In the genomic region with DNA sequence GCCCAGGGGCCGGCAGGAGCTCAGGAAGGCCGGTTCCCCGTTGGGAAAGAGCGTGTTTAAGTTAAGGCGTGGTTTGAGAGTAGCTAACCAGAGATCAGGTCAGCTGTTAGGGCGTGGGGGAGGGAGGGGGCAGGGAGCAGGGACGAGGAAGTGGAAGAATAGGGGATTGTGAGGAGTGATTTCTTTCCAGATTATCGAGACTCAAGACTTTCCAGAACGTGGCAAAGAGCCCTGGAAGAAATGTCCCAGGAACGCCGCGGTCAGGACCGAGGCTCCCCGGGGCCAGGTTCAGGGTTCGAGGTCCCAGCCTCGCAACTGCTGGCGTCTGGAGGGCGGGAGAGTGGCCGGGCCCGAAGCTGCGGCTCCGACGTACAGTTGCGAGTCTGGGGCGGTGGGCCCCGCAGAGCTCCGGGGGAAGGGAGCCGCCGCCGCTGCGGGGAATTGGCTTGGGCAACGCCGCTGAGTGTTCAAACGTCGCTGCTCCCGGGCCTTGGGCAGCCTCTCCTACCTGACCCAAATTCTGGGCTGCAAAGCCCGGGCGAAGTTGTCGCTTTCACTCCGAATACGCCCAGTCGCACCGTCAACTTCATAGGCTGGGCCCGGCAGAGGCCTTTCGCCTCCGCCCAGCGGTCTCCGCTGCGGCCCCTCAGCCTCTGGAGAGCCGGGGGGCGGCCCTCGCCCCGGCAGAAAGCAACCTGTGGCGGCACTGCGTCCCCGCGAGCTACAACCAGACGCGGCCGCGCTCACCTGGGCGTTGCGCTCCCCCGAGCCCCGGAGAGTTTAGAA, we compare ENCODE assay signal across 9 cellular contexts. TPM values are rescaled to one million over a fixed set of nuclear protein-coding genes. Genes with fewer than 3 reads are reported as not detected.
DNase-seq lines count a peak whose midpoint lies in the region; ATAC-seq and TF ChIP-seq lines count a peak whose summit lies in the region.
"Had no signal": no experiment of that assay in that cellular context is flagged by ENCODE, and none has a peak within 500 bp of the region (broad histone marks: within the 10 kb centered on the region; RNA-seq: fewer than 3 reads in every experiment).

No MANE protein-coding gene starts in this region.

- POLR2A ChIA-PET in T-cell (lab: Charles Lee) = no interaction called here

- H3K9me3 Mint-ChIP-seq in T-cell = no peaks in the 10 kb centered on the region

- no peak for TF ChIP-seq EP300 in sigmoid colon (IDR thresholded peaks at IDR 0.05)

- peak; percentile 28 to 56 (median 47) for ATAC-seq in T-cell (replicated peaks in 1 of 4)
- ATAC-seq in heart right ventricle = peak in 6 of 8 donors; percentile 14 to 50 (median 34)
- no peak for ATAC-seq in HG03175 (IDR thresholded peaks at IDR 0.05; ENCODE audit: unreplicated experiment)

- peaks cover 28 to 37% (median 28%) of the 10 kb centered on the region in 3 donors for H3K4me1 Mint-ChIP-seq in T-cell

- H3K27me3 ChIP-seq in heart right ventricle = peaks cover 59 to 86% (median 84%) of the 10 kb centered on the region in 7 donors
- peaks cover 47 to 79% (median 72%) of the 10 kb centered on the region in 3 donors for H3K27me3 ChIP-seq in sigmoid colon

- H3K36me3 Mint-ChIP-seq in T-cell = peaks cover 25% of the 10 kb centered on the region

- H3K36me3 ChIP-seq in heart right ventricle (peaks cover 0 to 9% (median 0%) of the 10 kb centered on the region in 9 donors), sigmoid colon (no peaks in the 10 kb centered on the region)

- no peak for TF ChIP-seq CTCF in heart right ventricle (IDR thresholded peaks at IDR 0.05)
- TF ChIP-seq CTCF in sigmoid colon (IDR thresholded peaks at IDR 0.05) = no peak

- H3K4me1 ChIP-seq in heart right ventricle = peaks cover 16 to 46% (median 40%) of the 10 kb centered on the region in 9 donors
- H3K4me1 ChIP-seq in sigmoid colon = peaks cover 0 to 35% (median 26%) of the 10 kb centered on the region in 4 donors

- WGBS in heart right ventricle, 2 donors = 3 to 5% methylated on average over 62 to 65 of the region's 65 CpGs
- WGBS in sigmoid colon, 2 donors = 1 to 4% methylated on average over 65 of the region's 65 CpGs

- peak; percentile 25 for DNase-seq in NCI-H146 (lab: John Stamatoyannopoulos, UW)
- no peak for DNase-seq in NCI-H146 treated with DMSO at 0.1 percent for 48 hours (lab: John Stamatoyannopoulos, UW; ENCODE audit: unreplicated experiment)
- peak in 3 of 34 experiments; percentile 10 to 24 (median 10) for DNase-seq in T-cell
- no peak for DNase-seq in heart right ventricle
- DNase-seq in sigmoid colon = peak; percentile 76
- no peak for DNase-seq in inferior parietal cortex (ENCODE audit: extremely low spot score)
- DNase-seq in OCI-M2 (lab: John Stamatoyannopoulos, UW; ENCODE audit: unreplicated experiment) = no peak

- H3K9me3 ChIP-seq in heart right ventricle = no peaks in the 10 kb centered on the region
- H3K9me3 ChIP-seq in sigmoid colon = no peaks in the 10 kb centered on the region

- H3K4me3 Mint-ChIP-seq in T-cell = peak overlapping the region; percentile 60 to 75 (median 63)

- H3K27ac Mint-ChIP-seq in T-cell = peak overlapping the region in 1 of 2 donors; percentile 36

- H3K4me3 ChIP-seq in heart right ventricle (peak overlapping the region in 8 of 10 donors; percentile 18 to 52 (median 46)), sigmoid colon (peak overlapping the region; percentile 28 to 53 (median 47))

- TF ChIP-seq POLR2A in sigmoid colon (IDR thresholded peaks at IDR 0.05) = no peak

- no peak overlapping the region for H3K27ac ChIP-seq in heart right ventricle
- H3K27ac ChIP-seq in sigmoid colon = peak overlapping the region; percentile 65 to 76 (median 68)
- H3K27ac ChIP-seq: C4-2B had no signal

- CTCF ChIA-PET in T-cell (lab: Charles Lee) = no interaction called here

- intact Hi-C loops in heart right ventricle (cut with DNase I) = no loop called here
- intact Hi-C loops in sigmoid colon (cut with DNase I) = no loop called here

- H3K27me3 Mint-ChIP-seq in T-cell = peaks cover 44 to 59% of the 10 kb centered on the region in 2 donors

RNA-seq across cellular contexts. Expression of gene ISL2, which starts 9.5 kb away (rescaled TPM):
- total RNA-seq in T-cell = under 1 TPM in 3 of 5 donors, not detected in 2; 0.23 to 0.44 (median 0.26) TPM
- total RNA-seq in heart right ventricle = under 1 TPM in 1 of 10 donors, not detected in 9; 0.16 TPM
- not detected for polyA plus RNA-seq in heart right ventricle
- total RNA-seq in sigmoid colon = 1 to 10 TPM; 2.2 to 6.4 (median 2.8) TPM
- 1 to 10 TPM in 1 of 3 donors, under 1 TPM in 1, not detected in 1; 0.52 to 2.4 TPM for polyA plus RNA-seq in sigmoid colon

RNA-seq across cellular contexts. Expression of gene ETFA, which starts 34.8 kb away (rescaled TPM):
- 10 to 100 TPM; 34.6 to 53.9 (median 50.4) TPM for total RNA-seq in T-cell
- total RNA-seq in heart right ventricle = 100 to 1,000 TPM; 327 to 541 (median 464) TPM
- polyA plus RNA-seq in heart right ventricle = 100 to 1,000 TPM; 103 to 217 TPM
- 100 to 1,000 TPM in 1 of 4 donors, 10 to 100 TPM in 3; 58.4 to 102 (median 82.0) TPM for total RNA-seq in sigmoid colon
- polyA plus RNA-seq in sigmoid colon = 100 to 1,000 TPM; 191 to 476 (median 258) TPM

Comparison
In these comparisons a context has a peak if more than half of its experiments do, and no peak if none do; other contexts are left out.
1. DNase-seq: peak in NCI-H146 (single experiment) and sigmoid colon (single experiment); none in NCI-H146 treated with DMSO at 0.1 percent for 48 hours (single experiment), heart right ventricle (0 of 2), inferior parietal cortex (single experiment) and OCI-M2 (single experiment).
2. H3K27ac ChIP-seq: peak in sigmoid colon (4 of 4); none in heart right ventricle (0 of 10).